ENCODE assay signal across 8 cellular contexts in the genomic region with DNA sequence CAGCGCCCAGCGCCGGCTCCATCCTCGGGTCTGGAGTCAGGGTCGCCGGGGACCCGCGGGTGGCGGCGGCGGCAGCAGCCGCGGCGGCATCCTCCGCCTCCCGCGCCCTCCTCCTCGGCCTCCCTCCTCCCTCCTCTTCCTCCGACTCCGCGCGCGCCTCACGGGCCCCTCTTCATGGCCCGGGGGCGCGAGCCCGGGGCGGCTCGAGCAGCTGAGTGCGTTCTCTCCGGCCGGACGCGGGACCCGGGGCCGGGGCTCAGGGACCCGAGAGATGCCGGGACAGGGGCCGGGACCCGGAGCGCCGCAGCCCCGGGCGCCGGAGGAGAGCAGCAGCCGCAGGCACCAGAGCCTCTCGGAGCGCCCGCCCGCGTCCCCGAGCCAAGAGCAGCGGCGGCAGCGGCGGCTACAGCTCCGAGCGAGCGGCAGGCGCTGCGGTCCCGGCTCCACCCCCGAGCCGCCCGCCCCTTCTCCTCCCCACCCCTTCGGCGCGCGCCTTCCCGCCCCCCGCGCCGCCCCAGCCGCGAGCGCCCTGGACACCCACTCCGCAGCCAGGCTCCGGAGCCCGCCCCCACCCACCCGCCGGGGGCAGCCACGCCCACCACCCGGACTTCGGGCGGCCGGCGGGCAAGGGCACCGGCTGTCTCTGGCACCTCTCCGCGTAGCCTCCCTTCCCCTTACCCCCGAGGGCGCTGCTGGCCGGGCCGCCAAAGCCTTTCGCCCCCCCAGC. TPM values are rescaled to one million over a fixed set of nuclear protein-coding genes. Genes with fewer than 3 reads are reported as not detected.
DNase-seq lines count a peak whose midpoint lies in the region; ATAC-seq and TF ChIP-seq lines count a peak whose summit lies in the region.

A gene with protein sequence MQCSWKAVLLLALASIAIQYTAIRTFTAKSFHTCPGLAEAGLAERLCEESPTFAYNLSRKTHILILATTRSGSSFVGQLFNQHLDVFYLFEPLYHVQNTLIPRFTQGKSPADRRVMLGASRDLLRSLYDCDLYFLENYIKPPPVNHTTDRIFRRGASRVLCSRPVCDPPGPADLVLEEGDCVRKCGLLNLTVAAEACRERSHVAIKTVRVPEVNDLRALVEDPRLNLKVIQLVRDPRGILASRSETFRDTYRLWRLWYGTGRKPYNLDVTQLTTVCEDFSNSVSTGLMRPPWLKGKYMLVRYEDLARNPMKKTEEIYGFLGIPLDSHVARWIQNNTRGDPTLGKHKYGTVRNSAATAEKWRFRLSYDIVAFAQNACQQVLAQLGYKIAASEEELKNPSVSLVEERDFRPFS (minus strand): TSS at position 417 of the 727 bp plus-strand sequence. CDS start 14,699 bp downstream, outside the sequence.

- H3K36me3 ChIP-seq in Peyer's patch (no peaks in the 10 kb centered on the region), right lobe of liver (no peaks in the 10 kb centered on the region)

- H3K27me3 Mint-ChIP-seq in stimulated activated naive CD8-positive, alpha-beta T cell treated with anti-CD3 and anti-CD28 coated beads, Interleukin-15, amount 100 ng/mL, for 72 hours, result peaks cover 92% of the 10 kb centered on the region

- peaks cover 31% of the 10 kb centered on the region for H3K4me1 Mint-ChIP-seq in stimulated activated naive CD8-positive, alpha-beta T cell treated with anti-CD3 and anti-CD28 coated beads, Interleukin-15, amount 100 ng/mL, for 72 hours

- DNase-seq in activated CD4-positive, alpha-beta T cell treated with anti-CD3 and anti-CD28 coated beads for 48 hours, result peak; percentile 28
- no peak for DNase-seq in activated CD4-positive, alpha-beta T cell treated with anti-CD3 and anti-CD28 coated beads for 1 hour
- DNase-seq in Peyer's patch, result peak in 2 of 3 donors; percentile 56 to 60
- DNase-seq in dorsolateral prefrontal cortex, result peak in 7 of 10 donors; percentile 24 to 79 (median 59)
- peak; percentile 67 to 87 (median 73) for DNase-seq in right lobe of liver
- DNase-seq in stimulated activated naive CD8-positive, alpha-beta T cell treated with anti-CD3 and anti-CD28 coated beads, Interleukin-15, amount 100 ng/mL, for 72 hours, result no peak

- H3K27ac ChIP-seq in Peyer's patch (peak within 1 kb of the TSS in 3 of 4 donors; percentile 31 to 52 (median 39)), dorsolateral prefrontal cortex (peak within 1 kb of the TSS in 57 of 59 donors; percentile 48 to 93 (median 84)), right lobe of liver (peak within 1 kb of the TSS in 1 of 3 donors; percentile 4)

- intact Hi-C loops in dorsolateral prefrontal cortex (cut with DNase I), result loop anchor here in 1 of 2 donors (5.0 kb wide), 1 partner anchor 107 kb away; no protein-coding TSS in a partner anchor
- intact Hi-C loops in right lobe of liver (cut with DNase I), result no loop called here

- H3K27ac Mint-ChIP-seq in stimulated activated naive CD8-positive, alpha-beta T cell treated with anti-CD3 and anti-CD28 coated beads, Interleukin-15, amount 100 ng/mL, for 72 hours, result no peak within 1 kb of the TSS

- peaks cover 0 to 31% of the 10 kb centered on the region in 2 donors for H3K27me3 ChIP-seq in Peyer's patch
- H3K27me3 ChIP-seq in dorsolateral prefrontal cortex, result peaks cover 0 to 5% (median 0%) of the 10 kb centered on the region in 45 donors
- H3K27me3 ChIP-seq in right lobe of liver, result peaks cover 0 to 12% of the 10 kb centered on the region in 2 donors

- no CpG with 5 or more reads among the region's 96 CpGs for WGBS in right lobe of liver (ENCODE audit: insufficient coverage, low coverage, low lambda C conversion rate, missing lambda C conversion rate)

- ATAC-seq in right lobe of liver, result peak; percentile 82 to 87 (median 85)
- ATAC-seq in stimulated activated naive CD8-positive, alpha-beta T cell treated with anti-CD3 and anti-CD28 coated beads, Interleukin-15, amount 100 ng/mL, for 72 hours, result peak; percentile 25
- no peak for ATAC-seq in GM21526 (IDR thresholded peaks at IDR 0.05; ENCODE audit: low FRiP score, unreplicated experiment)
- ATAC-seq in HG02852 (IDR thresholded peaks at IDR 0.05; ENCODE audit: unreplicated experiment), result no peak

- H3K4me3 Mint-ChIP-seq in stimulated activated naive CD8-positive, alpha-beta T cell treated with anti-CD3 and anti-CD28 coated beads, Interleukin-15, amount 100 ng/mL, for 72 hours, result peak within 1 kb of the TSS; percentile 64 to 76

- H3K9me3 ChIP-seq in Peyer's patch (no peaks in the 10 kb centered on the region), right lobe of liver (no peaks in the 10 kb centered on the region)

- TF ChIP-seq POLR2A in Peyer's patch (IDR thresholded peaks at IDR 0.05) (no peak), right lobe of liver (IDR thresholded peaks at IDR 0.05) (peak; percentile 25)

- no peaks in the 10 kb centered on the region for H3K9me3 Mint-ChIP-seq in stimulated activated naive CD8-positive, alpha-beta T cell treated with anti-CD3 and anti-CD28 coated beads, Interleukin-15, amount 100 ng/mL, for 72 hours

- no peak for TF ChIP-seq CTCF in Peyer's patch (IDR thresholded peaks at IDR 0.05)
- TF ChIP-seq CTCF in dorsolateral prefrontal cortex (IDR thresholded peaks at IDR 0.05 in 54 of 56, conservative IDR thresholded peaks at IDR 0.05 in 2 of 56; ENCODE audit: low read depth in 1 of 56, partially characterized antibody in 56 of 56), result peak in 3 of 56 donors; percentile 9 to 40 (median 12)
- no peak for TF ChIP-seq CTCF in right lobe of liver (IDR thresholded peaks at IDR 0.05)

- H3K4me1 ChIP-seq in Peyer's patch (peaks cover 0 to 22% (median 8%) of the 10 kb centered on the region in 4 donors), right lobe of liver (peaks cover 0 to 10% (median 0%) of the 10 kb centered on the region in 4 donors)

- H3K4me3 ChIP-seq in Peyer's patch, result peak within 1 kb of the TSS; percentile 30 to 74 (median 56)
- peak within 1 kb of the TSS; percentile 49 to 90 (median 78) for H3K4me3 ChIP-seq in dorsolateral prefrontal cortex
- H3K4me3 ChIP-seq in right lobe of liver, result peak within 1 kb of the TSS; percentile 46 to 54 (median 46)

RNA-seq across cellular contexts. Expression of the gene that starts here (rescaled TPM):
- total RNA-seq in Peyer's patch, result 10 to 100 TPM in 1 of 4 donors, 1 to 10 TPM in 2, under 1 TPM in 1; 0.53 to 11.6 (median 1.4) TPM
- total RNA-seq in dorsolateral prefrontal cortex, result 100 to 1,000 TPM in 61 of 120 experiments, 10 to 100 TPM in 59; 51.7 to 159 (median 100) TPM
- total RNA-seq in right lobe of liver, result 1 to 10 TPM in 3 of 6 experiments, under 1 TPM in 3; 0.49 to 1.6 (median 0.92) TPM

Comparison
In these comparisons a context has a peak if more than half of its experiments do, and no peak if none do; other contexts are left out.
1. RNA of the gene that starts here (total RNA-seq): 51.7 to 159 TPM in dorsolateral prefrontal cortex; 0.53 to 11.6 TPM in Peyer's patch and 0.49 to 1.6 TPM in right lobe of liver; every median in the first group is over 4 times any median in the second.
2. DNase-seq: peak in activated CD4-positive, alpha-beta T cell treated with anti-CD3 and anti-CD28 coated beads for 48 hours (single experiment), Peyer's patch (2 of 3), dorsolateral prefrontal cortex (7 of 10) and right lobe of liver (3 of 3); none in activated CD4-positive, alpha-beta T cell treated with anti-CD3 and anti-CD28 coated beads for 1 hour (single experiment) and stimulated activated naive CD8-positive, alpha-beta T cell treated with anti-CD3 and anti-CD28 coated beads, Interleukin-15, amount 100 ng/mL, for 72 hours (0 of 2).
3. ATAC-seq: peak in right lobe of liver (4 of 4) and stimulated activated naive CD8-positive, alpha-beta T cell treated with anti-CD3 and anti-CD28 coated beads, Interleukin-15, amount 100 ng/mL, for 72 hours (single experiment); none in GM21526 (single experiment) and HG02852 (single experiment).
4. Peak in every context shown above with its lines, with median percentiles within 50 percentile points of each other: H3K4me3 ChIP-seq.